Comparison of ENCODE assay signal across 8 cellular contexts in genomic region chr17:16352838-16353701, GRCh38. TPM values are rescaled to one million over a fixed set of nuclear protein-coding genes. Genes with fewer than 3 reads are reported as not detected.
A peak's percentile ranks its signal among the peaks of the same experiment; 100 is the strongest.
DNase-seq lines count a peak whose midpoint lies in the region; ATAC-seq and TF ChIP-seq lines count a peak whose summit lies in the region.

CENPV (minus strand) TSS chr17:16353469; CDS start chr17:16353436, 33 bp downstream.

- H3K4me1 Mint-ChIP-seq in CD8-positive, alpha-beta memory T cell, result peaks cover 17 to 21% (median 20%) of the 10 kb centered on the region in 3 donors
- H3K4me1 Mint-ChIP-seq in activated naive CD8-positive, alpha-beta T cell treated with anti-CD3 and anti-CD28 coated beads for 36 hours, result peaks cover 21% of the 10 kb centered on the region

- peak; percentile 56 to 79 (median 67) for DNase-seq in CD8-positive, alpha-beta memory T cell
- DNase-seq in SKM-1 treated with dmso at 0.1 percent for 144 hours (lab: John Stamatoyannopoulos, UW; ENCODE audit: unreplicated experiment) (peak; percentile 44), heart right ventricle (peak in 1 of 2 donors; percentile 34)
- peak; percentile 84 for DNase-seq in activated naive CD8-positive, alpha-beta T cell treated with anti-CD3 and anti-CD28 coated beads for 36 hours

- H3K4me3 Mint-ChIP-seq in CD8-positive, alpha-beta memory T cell, result peak within 1 kb of the TSS; percentile 93 to 98 (median 94)
- peak within 1 kb of the TSS; percentile 96 for H3K4me3 Mint-ChIP-seq in activated naive CD8-positive, alpha-beta T cell treated with anti-CD3 and anti-CD28 coated beads for 36 hours

- H3K4me1 ChIP-seq in CD8-positive, alpha-beta memory T cell (ENCODE audit: insufficient read depth, low read length), result peaks cover 13% of the 10 kb centered on the region
- H3K4me1 ChIP-seq in HUES64 (ENCODE audit: insufficient read depth, low read length), result peaks cover 11% of the 10 kb centered on the region
- peaks cover 0 to 18% (median 12%) of the 10 kb centered on the region in 9 donors for H3K4me1 ChIP-seq in heart right ventricle
- H3K4me1 ChIP-seq in rectal smooth muscle tissue (ENCODE audit: control insufficient read depth, insufficient read depth, low read length), result no peaks in the 10 kb centered on the region

- H3K9ac ChIP-seq in HUES64 (ENCODE audit: low read depth, low read length) (peak within 1 kb of the TSS; percentile 100), rectal smooth muscle tissue (ENCODE audit: low read length) (no peak within 1 kb of the TSS)

- H3K9me3 ChIP-seq in CD8-positive, alpha-beta memory T cell (ENCODE audit: low read length), result no peaks in the 10 kb centered on the region
- H3K9me3 ChIP-seq in HUES64 (ENCODE audit: insufficient read depth, low read depth, low read length) (no peaks in the 10 kb centered on the region), heart right ventricle (no peaks in the 10 kb centered on the region)

- WGBS in HUES64, result under 1% methylated on average over 121 of the region's 121 CpGs
- WGBS in heart right ventricle, 2 donors, result 0 to 1% methylated on average over 77 to 121 of the region's 121 CpGs

- H3K27ac Mint-ChIP-seq in CD8-positive, alpha-beta memory T cell, result peak within 1 kb of the TSS; percentile 57 to 96 (median 80)
- peak within 1 kb of the TSS; percentile 93 for H3K27ac Mint-ChIP-seq in activated naive CD8-positive, alpha-beta T cell treated with anti-CD3 and anti-CD28 coated beads for 36 hours

- CTCF ChIA-PET in CD8-positive, alpha-beta memory T cell (lab: Charles Lee), result interaction anchor here (0.5 to 10.7 kb wide), 9 partner anchors 9 to 333 kb away, joined by 3 to 68 read pairs (median 4); partner anchors contain the start of gene TRPV2

- H3K27me3 ChIP-seq in CD8-positive, alpha-beta memory T cell (ENCODE audit: insufficient read depth, low read length, poor library complexity, severe bottlenecking), result no peaks in the 10 kb centered on the region
- H3K27me3 ChIP-seq in HUES64 (ENCODE audit: insufficient read depth, low read length) (peaks cover 8% of the 10 kb centered on the region; the same call in 1 of the 2 replicates), heart right ventricle (peaks cover 0 to 16% (median 10%) of the 10 kb centered on the region in 7 donors), rectal smooth muscle tissue (ENCODE audit: control insufficient read depth, insufficient read depth, low read length) (no peaks in the 10 kb centered on the region)

- H3K4me3 ChIP-seq in CD8-positive, alpha-beta memory T cell (ENCODE audit: low read length), result peak within 1 kb of the TSS; percentile 69
- H3K4me3 ChIP-seq in HUES64 (ENCODE audit: low read length) (peak within 1 kb of the TSS; percentile 100), heart right ventricle (peak within 1 kb of the TSS; percentile 32 to 73 (median 66)), rectal smooth muscle tissue (ENCODE audit: low read length) (peak within 1 kb of the TSS; percentile 79)

- H3K27me3 Mint-ChIP-seq in CD8-positive, alpha-beta memory T cell, result peaks cover 0 to 2% of the 10 kb centered on the region in 2 donors
- H3K27me3 Mint-ChIP-seq in activated naive CD8-positive, alpha-beta T cell treated with anti-CD3 and anti-CD28 coated beads for 36 hours, result no peaks in the 10 kb centered on the region

- peak in 3 of 9 donors; percentile 14 to 37 (median 31) for TF ChIP-seq CTCF in heart right ventricle (IDR thresholded peaks at IDR 0.05)

- intact Hi-C loops in heart right ventricle (cut with DNase I), result loop anchor here in 1 of 10 donors (2.0 kb wide), 1 partner anchor 66 kb away; no protein-coding TSS in a partner anchor

- peak; percentile 48 for ATAC-seq in GM19467 (IDR thresholded peaks at IDR 0.05; ENCODE audit: unreplicated experiment)
- peak; percentile 45 to 87 (median 60) for ATAC-seq in heart right ventricle
- no peak for ATAC-seq in HG03097 (IDR thresholded peaks at IDR 0.05; ENCODE audit: low FRiP score, unreplicated experiment)

- POLR2A ChIA-PET in CD8-positive, alpha-beta memory T cell (lab: Charles Lee), result interaction anchor here (0.5 to 1.6 kb wide), 7 partner anchors 10 to 183 kb away, joined by 3 to 13 read pairs (median 5); partner anchors contain the start of gene UBB

- peak within 1 kb of the TSS; percentile 31 for H3K27ac ChIP-seq in CD8-positive, alpha-beta memory T cell (ENCODE audit: low read depth, low read length)
- H3K27ac ChIP-seq in HUES64 (ENCODE audit: low read depth, low read length), result peak within 1 kb of the TSS; percentile 87
- H3K27ac ChIP-seq in heart right ventricle, result peak within 1 kb of the TSS in 2 of 10 donors; percentile 14 to 26
- no peak within 1 kb of the TSS for H3K27ac ChIP-seq in rectal smooth muscle tissue (ENCODE audit: low read depth, low read length)

- H3K36me3 ChIP-seq in CD8-positive, alpha-beta memory T cell (ENCODE audit: insufficient read depth, low read length), result no peaks in the 10 kb centered on the region
- H3K36me3 ChIP-seq in HUES64 (ENCODE audit: insufficient read depth, low read length), result peaks cover 20% of the 10 kb centered on the region
- H3K36me3 ChIP-seq in heart right ventricle, result peaks cover 0 to 18% (median 4%) of the 10 kb centered on the region in 9 donors
- H3K36me3 ChIP-seq in rectal smooth muscle tissue (ENCODE audit: control insufficient read depth, insufficient read depth, low read length), result peaks cover 2% of the 10 kb centered on the region

- H3K9me3 Mint-ChIP-seq in CD8-positive, alpha-beta memory T cell, result no peaks in the 10 kb centered on the region
- H3K9me3 Mint-ChIP-seq in activated naive CD8-positive, alpha-beta T cell treated with anti-CD3 and anti-CD28 coated beads for 36 hours, result no peaks in the 10 kb centered on the region

- H3K36me3 Mint-ChIP-seq in CD8-positive, alpha-beta memory T cell, result peaks cover 0 to 13% (median 0%) of the 10 kb centered on the region in 3 donors
- peaks cover 12% of the 10 kb centered on the region for H3K36me3 Mint-ChIP-seq in activated naive CD8-positive, alpha-beta T cell treated with anti-CD3 and anti-CD28 coated beads for 36 hours

RNA-seq across cellular contexts. Expression of gene CENPV, which starts in this region (rescaled TPM):
- 10 to 100 TPM; 53.4 to 56.4 TPM for total RNA-seq in CD8-positive, alpha-beta memory T cell
- polyA plus RNA-seq in CD8-positive, alpha-beta memory T cell, result 18.2 TPM
- polyA plus RNA-seq in HUES64 (2013, experiment 1 of 2), result 283 TPM
- polyA plus RNA-seq in HUES64 (2013, experiment 2 of 2), result 295 TPM
- total RNA-seq in activated naive CD8-positive, alpha-beta T cell treated with anti-CD3 and anti-CD28 coated beads for 36 hours, result 100 to 1,000 TPM; 145 to 154 TPM
- total RNA-seq in heart right ventricle, result 10 to 100 TPM in 6 of 10 donors, 1 to 10 TPM in 4; 6.4 to 20.5 (median 11.9) TPM
- 10 to 100 TPM in 1 of 2 donors, 1 to 10 TPM in 1; 8.9 to 21.8 TPM for polyA plus RNA-seq in heart right ventricle
